1 cellular context compared by ENCODE assay signal in genomic region chr2:237485844-237486243, GRCh38.
TF ChIP-seq lines count a peak whose summit lies in the region.

No MANE protein-coding gene starts in this region.

TF ChIP-seq in WTC11, 78 proteins besides CTCF, POLR2A, EP300 and RAD21 (continued from another document):
- no peak for TF ChIP-seq ZNF317 (CRISPR knock-in tag; IDR thresholded peaks at IDR 0.05; ENCODE audit: borderline replicate concordance, low read depth)
